12 cellular contexts compared by ENCODE assay signal in the genomic region with DNA sequence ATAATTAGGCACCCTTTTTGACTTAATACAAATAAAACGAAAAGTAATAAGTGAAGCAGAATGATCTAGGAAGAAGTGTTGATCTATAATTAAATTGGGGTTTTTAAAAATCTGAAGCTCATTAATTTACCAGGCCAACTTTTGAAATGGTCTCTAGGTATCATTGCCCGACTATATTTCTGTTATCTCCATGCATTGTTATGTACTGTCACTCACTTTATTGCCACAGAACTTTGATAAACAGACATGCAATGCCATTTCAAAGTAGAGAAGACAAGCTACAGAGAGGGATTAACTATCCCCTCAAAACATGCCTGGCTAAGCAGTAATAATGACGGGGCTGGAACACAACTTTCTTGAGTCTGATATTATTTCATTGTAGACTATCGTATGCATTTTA.
DNase-seq lines count a peak whose midpoint lies in the region; ATAC-seq and TF ChIP-seq lines count a peak whose summit lies in the region.
"Had no signal": no experiment of that assay in that cellular context is flagged by ENCODE, and none has a peak within 500 bp of the region (broad histone marks: within the 10 kb centered on the region; RNA-seq: fewer than 3 reads in every experiment).

No MANE protein-coding gene starts in this region.

- TF ChIP-seq POLR2A in Peyer's patch (IDR thresholded peaks at IDR 0.05) (no peak), esophagus squamous epithelium (IDR thresholded peaks at IDR 0.05) (no peak)

- intact Hi-C loops in left ventricle myocardium inferior (cut with micrococcal nuclease) (no loop called here), left cardiac atrium (cut with DNase I) (no loop called here), esophagus squamous epithelium (cut with DNase I) (no loop called here)

- DNase-seq in left ventricle myocardium inferior (no peak), left cardiac atrium (no peak), Peyer's patch (no peak), esophagus squamous epithelium (lab: John Stamatoyannopoulos, UW) (no peak), NCI-H2081 (lab: John Stamatoyannopoulos, UW) (no peak), NCI-H1417 (lab: John Stamatoyannopoulos, UW) (no peak)
- DNase-seq: BE2C, dorsolateral prefrontal cortex, mesendoderm, NCI-H1436 treated with DMSO at 0.1 percent for 48 hours had no signal

- H3K36me3 ChIP-seq in left ventricle myocardium inferior = no peaks in the 10 kb centered on the region
- H3K36me3 ChIP-seq in Peyer's patch = no peaks in the 10 kb centered on the region
- H3K36me3 ChIP-seq in esophagus squamous epithelium = no peaks in the 10 kb centered on the region
- H3K36me3 ChIP-seq: BE2C had no signal

- H3K4me3 ChIP-seq in left ventricle myocardium inferior (peak overlapping the region; percentile 7), Peyer's patch (peak overlapping the region in 1 of 4 donors; percentile 4), esophagus squamous epithelium (peak overlapping the region in 1 of 4 donors; percentile 15)
- H3K4me3 ChIP-seq: dorsolateral prefrontal cortex had no signal

- ATAC-seq in left cardiac atrium (no peak), HG03439 (IDR thresholded peaks at IDR 0.05; ENCODE audit: unreplicated experiment) (no peak), HG03095 (IDR thresholded peaks at IDR 0.05; ENCODE audit: unreplicated experiment) (no peak)

- TF ChIP-seq CTCF in left ventricle myocardium inferior (IDR thresholded peaks at IDR 0.05; ENCODE audit: borderline replicate concordance) (no peak), Peyer's patch (IDR thresholded peaks at IDR 0.05) (no peak), esophagus squamous epithelium (IDR thresholded peaks at IDR 0.05) (no peak)

- H3K27ac ChIP-seq in left ventricle myocardium inferior (replicated peaks) = no peak overlapping the region
- H3K27ac ChIP-seq in Peyer's patch = peak overlapping the region; percentile 71 to 83 (median 76)
- peak overlapping the region in 3 of 4 donors; percentile 44 to 63 (median 44) for H3K27ac ChIP-seq in esophagus squamous epithelium
- H3K27ac ChIP-seq: dorsolateral prefrontal cortex had no signal

- H3K9me3 ChIP-seq in left ventricle myocardium inferior (replicated peaks) (no peaks in the 10 kb centered on the region), Peyer's patch (no peaks in the 10 kb centered on the region), esophagus squamous epithelium (no peaks in the 10 kb centered on the region)
- H3K9me3 ChIP-seq: BE2C had no signal

- H3K4me1 ChIP-seq in left ventricle myocardium inferior = peaks cover 26% of the 10 kb centered on the region
- H3K4me1 ChIP-seq in Peyer's patch = peaks cover 0 to 31% (median 0%) of the 10 kb centered on the region in 4 donors
- H3K4me1 ChIP-seq in esophagus squamous epithelium = peaks cover 0 to 8% (median 3%) of the 10 kb centered on the region in 3 donors
- H3K4me1 ChIP-seq: BE2C had no signal

- WGBS in esophagus squamous epithelium, 2 donors = 58 to 63% methylated on average over 4 of the region's 4 CpGs

- H3K27me3 ChIP-seq in left ventricle myocardium inferior (ENCODE audit: low read depth) (no peaks in the 10 kb centered on the region), Peyer's patch (no peaks in the 10 kb centered on the region), esophagus squamous epithelium (no peaks in the 10 kb centered on the region)
- H3K27me3 ChIP-seq: BE2C, dorsolateral prefrontal cortex had no signal
